ENCODE assay signal across 1 cellular context in genomic region chr14:92321701-92322100, GRCh38.
TF ChIP-seq lines count a peak whose summit lies in the region.

No MANE protein-coding gene starts in this region.

TF ChIP-seq in GM23338, 12 proteins besides CTCF, POLR2A, EP300 and RAD21 (continued from another document):
- TF ChIP-seq ZNF462 (CRISPR knock-in tag; IDR thresholded peaks at IDR 0.05) (no peak), JUNB (IDR thresholded peaks at IDR 0.05; ENCODE audit: unreplicated experiment) (no peak), STAT1 (IDR thresholded peaks at IDR 0.05; ENCODE audit: unreplicated experiment) (no peak), REST (IDR thresholded peaks at IDR 0.05; ENCODE audit: unreplicated experiment) (no peak), EZH2 (IDR thresholded peaks at IDR 0.05; ENCODE audit: low read depth, unreplicated experiment) (no peak), CREB1 (CRISPR knock-in tag; IDR thresholded peaks at IDR 0.05; ENCODE audit: low read depth) (no peak), POLR2AphosphoS5 (IDR thresholded peaks at IDR 0.05; ENCODE audit: low read depth) (no peak), ZNF114 (CRISPR knock-in tag; IDR thresholded peaks at IDR 0.05) (no peak), ETS1 (IDR thresholded peaks at IDR 0.05) (no peak), ZNF331 (CRISPR knock-in tag; IDR thresholded peaks at IDR 0.05; ENCODE audit: low read depth) (no peak), EZH2phosphoT487 (IDR thresholded peaks at IDR 0.05; ENCODE audit: unreplicated experiment) (no peak)
